Comparison of ENCODE assay signal across 1 cellular context in the genomic region with DNA sequence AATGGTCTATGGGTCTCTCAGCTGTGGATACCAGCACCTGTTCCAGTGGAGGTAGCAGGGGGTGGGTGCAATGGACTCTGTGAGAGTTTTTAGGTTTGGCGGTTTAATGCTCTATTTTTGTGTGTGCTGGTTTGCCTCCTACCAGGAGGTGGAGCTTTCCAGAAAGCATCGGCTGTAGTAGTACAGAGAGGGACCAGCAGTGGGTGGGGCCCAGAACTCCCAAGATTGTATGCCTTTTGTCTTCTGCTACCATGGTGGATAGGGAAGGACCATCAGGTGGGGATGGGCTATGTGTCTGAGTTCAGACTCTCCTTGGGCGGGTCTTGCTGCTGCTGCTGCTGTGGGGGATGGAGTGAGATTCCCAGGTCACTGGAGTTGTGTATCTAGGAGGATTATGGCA.
TF ChIP-seq lines count a peak whose summit lies in the region.

No MANE protein-coding gene starts in this region.

TF ChIP-seq in GM23338, 12 proteins besides CTCF, POLR2A, EP300 and RAD21 (continued from another document):
- TF ChIP-seq, protein P1, sequence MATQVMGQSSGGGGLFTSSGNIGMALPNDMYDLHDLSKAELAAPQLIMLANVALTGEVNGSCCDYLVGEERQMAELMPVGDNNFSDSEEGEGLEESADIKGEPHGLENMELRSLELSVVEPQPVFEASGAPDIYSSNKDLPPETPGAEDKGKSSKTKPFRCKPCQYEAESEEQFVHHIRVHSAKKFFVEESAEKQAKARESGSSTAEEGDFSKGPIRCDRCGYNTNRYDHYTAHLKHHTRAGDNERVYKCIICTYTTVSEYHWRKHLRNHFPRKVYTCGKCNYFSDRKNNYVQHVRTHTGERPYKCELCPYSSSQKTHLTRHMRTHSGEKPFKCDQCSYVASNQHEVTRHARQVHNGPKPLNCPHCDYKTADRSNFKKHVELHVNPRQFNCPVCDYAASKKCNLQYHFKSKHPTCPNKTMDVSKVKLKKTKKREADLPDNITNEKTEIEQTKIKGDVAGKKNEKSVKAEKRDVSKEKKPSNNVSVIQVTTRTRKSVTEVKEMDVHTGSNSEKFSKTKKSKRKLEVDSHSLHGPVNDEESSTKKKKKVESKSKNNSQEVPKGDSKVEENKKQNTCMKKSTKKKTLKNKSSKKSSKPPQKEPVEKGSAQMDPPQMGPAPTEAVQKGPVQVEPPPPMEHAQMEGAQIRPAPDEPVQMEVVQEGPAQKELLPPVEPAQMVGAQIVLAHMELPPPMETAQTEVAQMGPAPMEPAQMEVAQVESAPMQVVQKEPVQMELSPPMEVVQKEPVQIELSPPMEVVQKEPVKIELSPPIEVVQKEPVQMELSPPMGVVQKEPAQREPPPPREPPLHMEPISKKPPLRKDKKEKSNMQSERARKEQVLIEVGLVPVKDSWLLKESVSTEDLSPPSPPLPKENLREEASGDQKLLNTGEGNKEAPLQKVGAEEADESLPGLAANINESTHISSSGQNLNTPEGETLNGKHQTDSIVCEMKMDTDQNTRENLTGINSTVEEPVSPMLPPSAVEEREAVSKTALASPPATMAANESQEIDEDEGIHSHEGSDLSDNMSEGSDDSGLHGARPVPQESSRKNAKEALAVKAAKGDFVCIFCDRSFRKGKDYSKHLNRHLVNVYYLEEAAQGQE (IDR thresholded peaks at IDR 0.05; ENCODE audit: unreplicated experiment), result no peak
TF ChIP-seq in GM23338: peak in this region for 0.
